8 cellular contexts compared by ENCODE assay signal in the genomic region with DNA sequence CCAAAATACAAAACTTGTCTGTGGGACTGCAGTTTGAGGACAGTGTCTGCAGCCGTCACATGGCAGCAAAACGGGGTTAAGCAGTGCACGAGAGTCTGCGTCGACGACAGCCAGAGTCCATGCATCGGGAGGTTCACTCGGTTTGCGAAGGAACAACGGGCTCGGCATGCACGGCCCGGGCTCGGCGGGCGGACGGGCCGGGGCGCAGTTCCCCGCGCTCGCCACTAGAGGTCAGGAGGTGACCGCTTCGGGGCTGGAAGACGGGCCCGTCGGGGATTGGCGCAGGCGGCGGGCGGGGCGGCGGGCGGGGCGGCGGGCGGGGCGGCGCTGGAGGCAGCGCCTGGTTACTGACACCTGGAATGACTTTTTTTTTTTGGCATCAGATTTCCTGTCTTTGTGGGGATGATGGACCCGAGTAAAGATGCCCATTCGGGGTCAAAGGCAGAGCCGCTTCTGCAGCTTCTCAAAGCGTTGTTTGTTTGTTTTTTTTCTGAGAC. TPM values are rescaled to one million over a fixed set of nuclear protein-coding genes. Genes with fewer than 3 reads are reported as not detected.
A peak's percentile ranks its signal among the peaks of the same experiment; 100 is the strongest.
DNase-seq lines count a peak whose midpoint lies in the region; ATAC-seq and TF ChIP-seq lines count a peak whose summit lies in the region.

No MANE protein-coding gene starts in this region.

- peak; percentile 99 for ATAC-seq in left lung
- no peak for ATAC-seq in HG02970 (IDR thresholded peaks at IDR 0.05; ENCODE audit: low FRiP score, unreplicated experiment)

- no peaks in the 10 kb centered on the region for H3K27me3 ChIP-seq in BJ (ENCODE audit: control insufficient read depth, insufficient read depth, low read length)
- H3K27me3 ChIP-seq in left lung = peaks cover 0 to 11% of the 10 kb centered on the region in 2 donors

- H3K4me3 ChIP-seq in BJ (ENCODE audit: low read depth, low read length) (no peak overlapping the region), left lung (no peak overlapping the region)

- POLR2A ChIA-PET in BJ (lab: Charles Lee) = no interaction called here

- TF ChIP-seq CTCF in BJ (IDR thresholded peaks at IDR 0.05; ENCODE audit: insufficient read depth, low read depth, low read length) = peak; percentile 69
- TF ChIP-seq CTCF in left lung (IDR thresholded peaks at IDR 0.05) = peak; percentile 95 to 99

- peaks cover 0 to 11% of the 10 kb centered on the region in 2 donors for H3K4me1 ChIP-seq in left lung

- intact Hi-C loops in left lung (cut with DNase I) = no loop called here

- CTCF ChIA-PET in BJ (lab: Yijun Ruan, JAX) = interaction anchor here (0.6 to 1.1 kb wide), 2 partner anchors 163 to 249 kb away, joined by 3 read pairs; no protein-coding TSS in a partner anchor

- no peak for DNase-seq in BJ (ENCODE audit: low read depth)
- DNase-seq in GOT3 (lab: John Stamatoyannopoulos, UW) = peak; percentile 42
- peak; percentile 81 for DNase-seq in NCI-H2171 treated with DMSO at 0.1 percent for 48 hours (lab: John Stamatoyannopoulos, UW)
- DNase-seq in activated CD4-positive, alpha-beta T cell treated with anti-CD3 and anti-CD28 coated beads for 4 hours = peak; percentile 77 to 86
- peak; percentile 69 for DNase-seq in cerebellar cortex (ENCODE audit: low spot score)
- peak; percentile 81 to 97 for DNase-seq in left lung
- peak; percentile 93 to 95 for DNase-seq in stimulated activated CD4-positive, alpha-beta T cell treated with anti-CD3 and anti-CD28 coated beads, Interleukin-2, amount 100 ng/mL, for 48 hours

- H3K36me3 ChIP-seq in BJ (ENCODE audit: control insufficient read depth, insufficient read depth, low read length) = no peaks in the 10 kb centered on the region
- H3K36me3 ChIP-seq in left lung = peaks cover 0 to 11% of the 10 kb centered on the region in 2 donors

- H3K27ac ChIP-seq in left lung = no peak overlapping the region

- no peaks in the 10 kb centered on the region for H3K9me3 ChIP-seq in left lung

RNA-seq across cellular contexts. Expression of a gene that starts 6.5 kb away (rescaled TPM):
- not detected in 2 replicates for polyA plus RNA-seq in BJ (2011; rRNA removed)
- not detected in 2 replicates for polyA minus RNA-seq in BJ (2011; rRNA and poly(A)+ RNA removed)
- not detected for total RNA-seq in left lung

RNA-seq across cellular contexts. Expression of a gene that starts 37.6 kb away (rescaled TPM):
- not detected in 2 replicates for polyA plus RNA-seq in BJ (2011; rRNA removed)
- polyA minus RNA-seq in BJ (2011; rRNA and poly(A)+ RNA removed) = not detected in 2 replicates
- total RNA-seq in left lung = 1 to 10 TPM; 2.4 to 6.9 TPM
